ENCODE assay signal across 8 cellular contexts in the genomic region with DNA sequence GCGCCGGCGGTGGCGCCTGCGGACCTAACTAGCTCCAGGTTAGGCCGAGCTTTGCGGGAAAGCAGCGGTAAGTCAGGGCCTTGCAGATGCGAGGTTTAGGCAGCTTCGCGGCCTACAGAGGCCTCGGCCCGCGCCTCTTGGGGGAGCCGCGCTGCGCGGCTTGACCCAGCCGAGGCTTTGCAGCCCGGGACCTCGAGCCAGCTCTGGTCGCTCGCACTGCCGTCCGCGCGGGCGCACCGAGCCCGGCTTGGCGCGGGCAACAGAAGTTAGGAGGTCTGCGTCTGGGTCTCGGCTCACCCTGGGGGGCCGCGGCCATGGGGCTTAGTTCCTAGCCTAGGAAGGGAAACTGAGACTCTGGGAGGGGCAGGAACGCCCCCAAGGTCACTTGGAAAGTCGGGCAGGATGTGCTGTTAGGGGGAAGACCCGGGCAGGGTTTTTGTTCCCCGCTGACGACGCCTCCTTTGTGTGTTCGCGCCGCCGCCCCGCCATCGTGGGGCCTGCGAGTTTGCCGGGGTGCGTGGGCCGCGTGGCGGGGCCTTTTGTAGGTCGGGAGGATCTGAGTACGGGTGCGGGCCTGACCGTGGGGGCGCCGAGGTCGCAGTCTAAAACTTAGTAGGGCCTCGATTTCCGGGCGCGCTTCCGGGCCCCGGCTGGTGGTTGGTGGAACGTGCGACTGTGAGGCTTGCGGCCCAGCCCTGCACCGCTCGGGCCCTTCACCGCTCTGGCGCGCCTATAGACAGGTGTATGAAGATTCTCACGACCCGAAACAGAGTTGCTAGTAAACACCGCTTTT. TPM values are rescaled to one million over a fixed set of nuclear protein-coding genes. Genes with fewer than 3 reads are reported as not detected.
DNase-seq lines count a peak whose midpoint lies in the region; ATAC-seq and TF ChIP-seq lines count a peak whose summit lies in the region.

No MANE protein-coding gene starts in this region.

- H3K36me3 ChIP-seq in rectal smooth muscle tissue (ENCODE audit: control insufficient read depth, insufficient read depth, low read length) (peaks cover 6% of the 10 kb centered on the region), uterus (no peaks in the 10 kb centered on the region)

- peak overlapping the region; percentile 85 for H3K27ac ChIP-seq in rectal smooth muscle tissue (ENCODE audit: low read depth, low read length)
- peak overlapping the region; percentile 68 to 80 for H3K27ac ChIP-seq in uterus

- ATAC-seq in GM18520 (IDR thresholded peaks at IDR 0.05; ENCODE audit: unreplicated experiment) (peak; percentile 37), HG03045 (IDR thresholded peaks at IDR 0.05; ENCODE audit: unreplicated experiment) (peak; percentile 49), Right ventricle myocardium superior (ENCODE audit: poor library complexity) (peak; percentile 44)

- peak overlapping the region; percentile 94 for H3K9ac ChIP-seq in rectal smooth muscle tissue (ENCODE audit: low read length)

- H3K9me3 ChIP-seq in uterus, result no peaks in the 10 kb centered on the region

- no peak for TF ChIP-seq CTCF in uterus (IDR thresholded peaks at IDR 0.05)

- intact Hi-C loops in Right ventricle myocardium superior (cut with DNase I) (no loop called here), uterus (cut with DNase I; ENCODE audit: low total_unique reads) (loop anchor here (10.0 kb wide), 1 partner anchor 245 kb away; no protein-coding TSS in a partner anchor)

- in situ Hi-C loops in ACHN (cut with HindIII; ENCODE audit: low pct_ligation_motif_present, low pct_unique_long_range_greater_than_20kb, low sequenced_read_pairs), result no loop called here

- H3K27me3 ChIP-seq in rectal smooth muscle tissue (ENCODE audit: control insufficient read depth, insufficient read depth, low read length), result no peaks in the 10 kb centered on the region
- H3K27me3 ChIP-seq in uterus, result no peaks in the 10 kb centered on the region

- H3K4me3 ChIP-seq in rectal smooth muscle tissue (ENCODE audit: low read length) (peak overlapping the region; percentile 81), uterus (peak overlapping the region; percentile 60 to 99)

- H3K4me1 ChIP-seq in rectal smooth muscle tissue (ENCODE audit: control insufficient read depth, insufficient read depth, low read length) (peaks cover 10% of the 10 kb centered on the region), uterus (peaks cover 0 to 8% of the 10 kb centered on the region in 2 donors)

- peak; percentile 48 for DNase-seq in ACHN
- peak; percentile 77 for DNase-seq in activated gamma-delta T cell treated with Interleukin-2 at 50 U/mL for 16 hours
- DNase-seq in Right ventricle myocardium superior, result peak; percentile 74
- peak in 1 of 2 donors; percentile 29 for DNase-seq in uterus

- TF ChIP-seq POLR2A in uterus (IDR thresholded peaks at IDR 0.05), result no peak

TF ChIP-seq in PFSK-1, 5 proteins besides CTCF, POLR2A, EP300 and RAD21:
- TF ChIP-seq, protein P1, sequence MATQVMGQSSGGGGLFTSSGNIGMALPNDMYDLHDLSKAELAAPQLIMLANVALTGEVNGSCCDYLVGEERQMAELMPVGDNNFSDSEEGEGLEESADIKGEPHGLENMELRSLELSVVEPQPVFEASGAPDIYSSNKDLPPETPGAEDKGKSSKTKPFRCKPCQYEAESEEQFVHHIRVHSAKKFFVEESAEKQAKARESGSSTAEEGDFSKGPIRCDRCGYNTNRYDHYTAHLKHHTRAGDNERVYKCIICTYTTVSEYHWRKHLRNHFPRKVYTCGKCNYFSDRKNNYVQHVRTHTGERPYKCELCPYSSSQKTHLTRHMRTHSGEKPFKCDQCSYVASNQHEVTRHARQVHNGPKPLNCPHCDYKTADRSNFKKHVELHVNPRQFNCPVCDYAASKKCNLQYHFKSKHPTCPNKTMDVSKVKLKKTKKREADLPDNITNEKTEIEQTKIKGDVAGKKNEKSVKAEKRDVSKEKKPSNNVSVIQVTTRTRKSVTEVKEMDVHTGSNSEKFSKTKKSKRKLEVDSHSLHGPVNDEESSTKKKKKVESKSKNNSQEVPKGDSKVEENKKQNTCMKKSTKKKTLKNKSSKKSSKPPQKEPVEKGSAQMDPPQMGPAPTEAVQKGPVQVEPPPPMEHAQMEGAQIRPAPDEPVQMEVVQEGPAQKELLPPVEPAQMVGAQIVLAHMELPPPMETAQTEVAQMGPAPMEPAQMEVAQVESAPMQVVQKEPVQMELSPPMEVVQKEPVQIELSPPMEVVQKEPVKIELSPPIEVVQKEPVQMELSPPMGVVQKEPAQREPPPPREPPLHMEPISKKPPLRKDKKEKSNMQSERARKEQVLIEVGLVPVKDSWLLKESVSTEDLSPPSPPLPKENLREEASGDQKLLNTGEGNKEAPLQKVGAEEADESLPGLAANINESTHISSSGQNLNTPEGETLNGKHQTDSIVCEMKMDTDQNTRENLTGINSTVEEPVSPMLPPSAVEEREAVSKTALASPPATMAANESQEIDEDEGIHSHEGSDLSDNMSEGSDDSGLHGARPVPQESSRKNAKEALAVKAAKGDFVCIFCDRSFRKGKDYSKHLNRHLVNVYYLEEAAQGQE (IDR thresholded peaks at IDR 0.05; ENCODE audit: insufficient read depth in 1 of 2, low read depth in 2 of 2, low read length in 2 of 2), result 0 out of 4 replicates have a peak, but pooled peaks of 1 of the 2 experiments have one; percentile 10
- TF ChIP-seq FOXP2 (optimal IDR thresholded peaks at IDR 0.05; ENCODE audit: borderline replicate concordance, extremely low read depth, extremely low read length, insufficient read depth), result no peak
- 0 out of 2 replicates have a peak, but pooled peaks have one; percentile 2 for TF ChIP-seq SIN3A (IDR thresholded peaks at IDR 0.05; ENCODE audit: borderline replicate concordance, insufficient read depth, low read length)

RNA-seq across cellular contexts. Expression of gene RNF4, which starts 0.5 kb away (rescaled TPM):
- polyA plus RNA-seq in PFSK-1 (2012; ENCODE audit: insufficient read length, low read depth), result 30.2 TPM
- total RNA-seq in Right ventricle myocardium superior (22.3 TPM), uterus (10 to 100 TPM; 10.8 to 57.9 (median 33.9) TPM)

RNA-seq across cellular contexts. Expression of gene CFAP99, which starts 50.6 kb away (rescaled TPM):
- not detected for polyA plus RNA-seq in PFSK-1 (2012; ENCODE audit: insufficient read length, low read depth)
- not detected for total RNA-seq in Right ventricle myocardium superior
- total RNA-seq in uterus, result under 1 TPM in 2 of 4 donors, not detected in 2; 0.21 to 0.46 TPM

RNA-seq across cellular contexts. Expression of gene ZFYVE28, which starts 50.9 kb away (rescaled TPM):
- polyA plus RNA-seq in PFSK-1 (2012; ENCODE audit: insufficient read length, low read depth), result 0.21 TPM
- total RNA-seq in Right ventricle myocardium superior (6.7 TPM), uterus (10 to 100 TPM in 3 of 4 donors, 1 to 10 TPM in 1; 5.4 to 16.7 (median 13.4) TPM)
